In the genomic region with DNA sequence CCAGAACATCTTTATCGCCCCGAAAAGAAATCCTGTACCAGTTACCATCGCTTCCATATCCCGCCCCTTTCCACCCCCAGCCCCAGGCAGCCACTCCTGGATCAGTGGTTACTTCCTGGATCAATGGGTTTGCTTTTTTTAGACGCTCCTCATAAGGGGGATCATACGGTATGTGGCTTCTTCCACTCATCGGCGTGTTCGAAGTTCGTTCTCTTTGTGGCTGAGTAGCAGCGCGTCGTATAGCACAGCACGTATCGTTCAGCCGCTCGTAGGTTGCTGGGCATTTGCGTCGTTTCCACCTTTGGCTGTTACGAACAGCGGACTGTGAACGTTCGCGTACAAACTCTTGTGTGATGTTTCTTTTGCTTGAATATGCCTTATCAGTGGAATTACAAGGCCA, we compare ENCODE assay signal across 1 cellular context.
TF ChIP-seq lines count a peak whose summit lies in the region.

No MANE protein-coding gene starts in this region.

TF ChIP-seq in GM23338, 12 proteins besides CTCF, POLR2A, EP300 and RAD21 (continued from another document):
- TF ChIP-seq, protein P1, sequence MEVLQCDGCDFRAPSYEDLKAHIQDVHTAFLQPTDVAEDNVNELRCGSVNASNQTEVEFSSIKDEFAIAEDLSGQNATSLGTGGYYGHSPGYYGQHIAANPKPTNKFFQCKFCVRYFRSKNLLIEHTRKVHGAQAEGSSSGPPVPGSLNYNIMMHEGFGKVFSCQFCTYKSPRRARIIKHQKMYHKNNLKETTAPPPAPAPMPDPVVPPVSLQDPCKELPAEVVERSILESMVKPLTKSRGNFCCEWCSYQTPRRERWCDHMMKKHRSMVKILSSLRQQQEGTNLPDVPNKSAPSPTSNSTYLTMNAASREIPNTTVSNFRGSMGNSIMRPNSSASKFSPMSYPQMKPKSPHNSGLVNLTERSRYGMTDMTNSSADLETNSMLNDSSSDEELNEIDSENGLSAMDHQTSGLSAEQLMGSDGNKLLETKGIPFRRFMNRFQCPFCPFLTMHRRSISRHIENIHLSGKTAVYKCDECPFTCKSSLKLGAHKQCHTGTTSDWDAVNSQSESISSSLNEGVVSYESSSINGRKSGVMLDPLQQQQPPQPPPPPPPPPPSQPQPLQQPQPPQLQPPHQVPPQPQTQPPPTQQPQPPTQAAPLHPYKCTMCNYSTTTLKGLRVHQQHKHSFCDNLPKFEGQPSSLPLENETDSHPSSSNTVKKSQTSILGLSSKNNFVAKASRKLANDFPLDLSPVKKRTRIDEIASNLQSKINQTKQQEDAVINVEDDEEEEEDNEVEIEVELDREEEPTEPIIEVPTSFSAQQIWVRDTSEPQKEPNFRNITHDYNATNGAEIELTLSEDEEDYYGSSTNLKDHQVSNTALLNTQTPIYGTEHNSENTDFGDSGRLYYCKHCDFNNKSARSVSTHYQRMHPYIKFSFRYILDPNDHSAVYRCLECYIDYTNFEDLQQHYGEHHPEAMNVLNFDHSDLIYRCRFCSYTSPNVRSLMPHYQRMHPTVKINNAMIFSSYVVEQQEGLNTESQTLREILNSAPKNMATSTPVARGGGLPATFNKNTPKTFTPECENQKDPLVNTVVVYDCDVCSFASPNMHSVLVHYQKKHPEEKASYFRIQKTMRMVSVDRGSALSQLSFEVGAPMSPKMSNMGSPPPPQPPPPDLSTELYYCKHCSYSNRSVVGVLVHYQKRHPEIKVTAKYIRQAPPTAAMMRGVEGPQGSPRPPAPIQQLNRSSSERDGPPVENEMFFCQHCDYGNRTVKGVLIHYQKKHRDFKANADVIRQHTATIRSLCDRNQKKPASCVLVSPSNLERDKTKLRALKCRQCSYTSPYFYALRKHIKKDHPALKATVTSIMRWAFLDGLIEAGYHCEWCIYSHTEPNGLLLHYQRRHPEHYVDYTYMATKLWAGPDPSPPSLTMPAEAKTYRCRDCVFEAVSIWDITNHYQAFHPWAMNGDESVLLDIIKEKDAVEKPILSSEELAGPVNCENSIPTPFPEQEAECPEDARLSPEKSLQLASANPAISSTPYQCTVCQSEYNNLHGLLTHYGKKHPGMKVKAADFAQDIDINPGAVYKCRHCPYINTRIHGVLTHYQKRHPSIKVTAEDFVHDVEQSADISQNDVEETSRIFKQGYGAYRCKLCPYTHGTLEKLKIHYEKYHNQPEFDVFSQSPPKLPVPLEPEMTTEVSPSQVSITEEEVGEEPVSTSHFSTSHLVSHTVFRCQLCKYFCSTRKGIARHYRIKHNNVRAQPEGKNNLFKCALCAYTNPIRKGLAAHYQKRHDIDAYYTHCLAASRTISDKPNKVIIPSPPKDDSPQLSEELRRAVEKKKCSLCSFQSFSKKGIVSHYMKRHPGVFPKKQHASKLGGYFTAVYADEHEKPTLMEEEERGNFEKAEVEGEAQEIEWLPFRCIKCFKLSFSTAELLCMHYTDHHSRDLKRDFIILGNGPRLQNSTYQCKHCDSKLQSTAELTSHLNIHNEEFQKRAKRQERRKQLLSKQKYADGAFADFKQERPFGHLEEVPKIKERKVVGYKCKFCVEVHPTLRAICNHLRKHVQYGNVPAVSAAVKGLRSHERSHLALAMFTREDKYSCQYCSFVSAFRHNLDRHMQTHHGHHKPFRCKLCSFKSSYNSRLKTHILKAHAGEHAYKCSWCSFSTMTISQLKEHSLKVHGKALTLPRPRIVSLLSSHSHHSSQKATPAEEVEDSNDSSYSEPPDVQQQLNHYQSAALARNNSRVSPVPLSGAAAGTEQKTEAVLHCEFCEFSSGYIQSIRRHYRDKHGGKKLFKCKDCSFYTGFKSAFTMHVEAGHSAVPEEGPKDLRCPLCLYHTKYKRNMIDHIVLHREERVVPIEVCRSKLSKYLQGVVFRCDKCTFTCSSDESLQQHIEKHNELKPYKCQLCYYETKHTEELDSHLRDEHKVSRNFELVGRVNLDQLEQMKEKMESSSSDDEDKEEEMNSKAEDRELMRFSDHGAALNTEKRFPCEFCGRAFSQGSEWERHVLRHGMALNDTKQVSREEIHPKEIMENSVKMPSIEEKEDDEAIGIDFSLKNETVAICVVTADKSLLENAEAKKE (CRISPR knock-in tag; IDR thresholded peaks at IDR 0.05), result no peak
- TF ChIP-seq, protein P2, sequence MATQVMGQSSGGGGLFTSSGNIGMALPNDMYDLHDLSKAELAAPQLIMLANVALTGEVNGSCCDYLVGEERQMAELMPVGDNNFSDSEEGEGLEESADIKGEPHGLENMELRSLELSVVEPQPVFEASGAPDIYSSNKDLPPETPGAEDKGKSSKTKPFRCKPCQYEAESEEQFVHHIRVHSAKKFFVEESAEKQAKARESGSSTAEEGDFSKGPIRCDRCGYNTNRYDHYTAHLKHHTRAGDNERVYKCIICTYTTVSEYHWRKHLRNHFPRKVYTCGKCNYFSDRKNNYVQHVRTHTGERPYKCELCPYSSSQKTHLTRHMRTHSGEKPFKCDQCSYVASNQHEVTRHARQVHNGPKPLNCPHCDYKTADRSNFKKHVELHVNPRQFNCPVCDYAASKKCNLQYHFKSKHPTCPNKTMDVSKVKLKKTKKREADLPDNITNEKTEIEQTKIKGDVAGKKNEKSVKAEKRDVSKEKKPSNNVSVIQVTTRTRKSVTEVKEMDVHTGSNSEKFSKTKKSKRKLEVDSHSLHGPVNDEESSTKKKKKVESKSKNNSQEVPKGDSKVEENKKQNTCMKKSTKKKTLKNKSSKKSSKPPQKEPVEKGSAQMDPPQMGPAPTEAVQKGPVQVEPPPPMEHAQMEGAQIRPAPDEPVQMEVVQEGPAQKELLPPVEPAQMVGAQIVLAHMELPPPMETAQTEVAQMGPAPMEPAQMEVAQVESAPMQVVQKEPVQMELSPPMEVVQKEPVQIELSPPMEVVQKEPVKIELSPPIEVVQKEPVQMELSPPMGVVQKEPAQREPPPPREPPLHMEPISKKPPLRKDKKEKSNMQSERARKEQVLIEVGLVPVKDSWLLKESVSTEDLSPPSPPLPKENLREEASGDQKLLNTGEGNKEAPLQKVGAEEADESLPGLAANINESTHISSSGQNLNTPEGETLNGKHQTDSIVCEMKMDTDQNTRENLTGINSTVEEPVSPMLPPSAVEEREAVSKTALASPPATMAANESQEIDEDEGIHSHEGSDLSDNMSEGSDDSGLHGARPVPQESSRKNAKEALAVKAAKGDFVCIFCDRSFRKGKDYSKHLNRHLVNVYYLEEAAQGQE (IDR thresholded peaks at IDR 0.05; ENCODE audit: unreplicated experiment), result no peak
